8 cellular contexts compared by ENCODE assay signal in genomic region chr2:8543412-8544167, GRCh38.
A peak's percentile ranks its signal among the peaks of the same experiment; 100 is the strongest.
DNase-seq lines count a peak whose midpoint lies in the region; ATAC-seq, FAIRE-seq and TF ChIP-seq lines count a peak whose summit lies in the region.

No MANE protein-coding gene starts in this region.

- DNase-seq in CD8-positive, alpha-beta T cell = peak in 5 of 7 experiments; percentile 15 to 51 (median 30)
- DNase-seq in K562 (ENCODE audit: extremely low read depth in 1 of 4, low spot score in 3 of 4) (no peak), mucosa of descending colon (peak in 2 of 3 donors; percentile 56 to 82), NCI-H345 (lab: John Stamatoyannopoulos, UW) (no peak)

- peak overlapping the region; percentile 83 for H3K27ac Mint-ChIP-seq in CD8-positive, alpha-beta T cell
- peak overlapping the region; percentile 98 for H3K27ac Mint-ChIP-seq in T-helper 1 cell treated with Interleukin-12 subunit alpha and Interleukin-12 subunit beta and Interleukin-4 antibody, amounts not matched to agents 30 μg/mL and 1 μg/mL, for 36 hours

- FAIRE-seq in K562 (lab: Jason Lieb, UNC) = no peak

- H3K4me2 ChIP-seq in K562 (ENCODE audit: insufficient read depth, low read length) = no peak overlapping the region

- H3K27me3 ChIP-seq in CD8-positive, alpha-beta T cell (ENCODE audit: insufficient read depth, low read length) = no peaks in the 10 kb centered on the region
- H3K27me3 ChIP-seq in K562 (ENCODE audit: control insufficient read depth in 2 of 2, insufficient read depth in 2 of 2, low read length in 2 of 2) (0 out of 5 replicates have a peak, but pooled peaks cover 0 to 3% of the 10 kb centered on the region in 2 experiments), subcutaneous abdominal adipose tissue (ENCODE audit: control insufficient read depth in 5 of 5, insufficient read depth in 4 of 5, low read length in 5 of 5) (no peaks in the 10 kb centered on the region)

- no peaks in the 10 kb centered on the region for H3K36me3 ChIP-seq in CD8-positive, alpha-beta T cell (ENCODE audit: insufficient read depth, low read length)
- no peaks in the 10 kb centered on the region for H3K36me3 ChIP-seq in K562 (ENCODE audit: control insufficient read depth, insufficient read depth, low read length)
- no peaks in the 10 kb centered on the region for H3K36me3 ChIP-seq in mucosa of descending colon (ENCODE audit: low read depth)
- H3K36me3 ChIP-seq in subcutaneous abdominal adipose tissue (ENCODE audit: control insufficient read depth in 5 of 5, insufficient read depth in 5 of 5, low read length in 5 of 5) = no peaks in the 10 kb centered on the region

- no TSS peak for BruUV-seq in K562 (replicated peaks; lab: Mats Ljungman, UMichigan)

- no peaks in the 10 kb centered on the region for H3K79me2 ChIP-seq in K562 (ENCODE audit: control insufficient read depth, insufficient read depth, low read length)

- H3K9me1 ChIP-seq in K562 (ENCODE audit: control insufficient read depth, insufficient read depth, low read length) = no peaks in the 10 kb centered on the region

- TF ChIP-seq CTCF in CD8-positive, alpha-beta T cell (IDR thresholded peaks at IDR 0.05) = no peak
- TF ChIP-seq CTCF in K562 (IDR thresholded peaks at IDR 0.05 in 2 of 3, conservative IDR thresholded peaks at IDR 0.05 in 1 of 3; ENCODE audit: insufficient read depth in 2 of 3, low read depth in 1 of 3, low read length in 3 of 3) (no peak), mucosa of descending colon (IDR thresholded peaks at IDR 0.05) (no peak)

- H3K9me3 ChIP-seq in CD8-positive, alpha-beta T cell (ENCODE audit: low read length) = no peaks in the 10 kb centered on the region
- H3K9me3 ChIP-seq in K562 (replicated peaks; ENCODE audit: control insufficient read depth, insufficient read depth, low read depth, low read length) (no peaks in the 10 kb centered on the region), mucosa of descending colon (no peaks in the 10 kb centered on the region), subcutaneous abdominal adipose tissue (ENCODE audit: control insufficient read depth in 5 of 5, low read length in 5 of 5) (no peaks in the 10 kb centered on the region)

- WGBS in K562 (ENCODE audit: insufficient coverage, low coverage, missing lambda C conversion rate) = 74% methylated on average over 26 of the region's 28 CpGs

- ATAC-seq in CD8-positive, alpha-beta T cell = peak; percentile 37
- peak; percentile 76 for ATAC-seq in GM19452 (IDR thresholded peaks at IDR 0.05; ENCODE audit: unreplicated experiment)
- peak; percentile 71 for ATAC-seq in HG03460 (IDR thresholded peaks at IDR 0.05; ENCODE audit: unreplicated experiment)
- ATAC-seq in K562 = no peak
- ATAC-seq in mucosa of descending colon = peak; percentile 51

- TF ChIP-seq EP300 in K562 (IDR thresholded peaks at IDR 0.05; ENCODE audit: low read length) = no peak

- H3K9ac ChIP-seq in K562 (ENCODE audit: insufficient read depth in 1 of 2, low read depth in 2 of 2, low read length in 2 of 2) = 0 out of 4 replicates have a peak overlapping the region, but pooled peaks of 1 of the 2 experiments have one; percentile 62
- H3K9ac ChIP-seq in subcutaneous abdominal adipose tissue (ENCODE audit: low read length in 5 of 5) = peak overlapping the region in 4 of 5 donors; percentile 23 to 72 (median 31)

- no peaks in the 10 kb centered on the region for H3K9me3 Mint-ChIP-seq in CD8-positive, alpha-beta T cell
- no peaks in the 10 kb centered on the region for H3K9me3 Mint-ChIP-seq in T-helper 1 cell treated with Interleukin-12 subunit alpha and Interleukin-12 subunit beta and Interleukin-4 antibody, amounts not matched to agents 30 μg/mL and 1 μg/mL, for 36 hours

- POLR2A ChIA-PET in CD8-positive, alpha-beta T cell (lab: Charles Lee) = interaction anchor here (0.7 to 1.1 kb wide), 3 partner anchors 10 to 818 kb away, joined by 3 to 4 read pairs (median 4); partner anchors contain the start of gene ID2
- POLR2A ChIA-PET in K562 (lab: Yijun Ruan, JAX) = interaction anchor here (0.6 to 2.2 kb wide), 3 partner anchors 9 to 25 kb away, joined by 3 to 8 read pairs (median 3); no protein-coding TSS in a partner anchor

- TF ChIP-seq POLR2A in K562 (conservative IDR thresholded peaks at IDR 0.05) = no peak

- 0 out of 2 replicates have a peak overlapping the region, but pooled peaks have one; percentile 16 for H2AFZ ChIP-seq in K562 (ENCODE audit: low read depth, low read length)

- no peaks in the 10 kb centered on the region for H3K36me3 Mint-ChIP-seq in CD8-positive, alpha-beta T cell
- peaks cover 3% of the 10 kb centered on the region for H3K36me3 Mint-ChIP-seq in T-helper 1 cell treated with Interleukin-12 subunit alpha and Interleukin-12 subunit beta and Interleukin-4 antibody, amounts not matched to agents 30 μg/mL and 1 μg/mL, for 36 hours (ENCODE audit: low read depth)

- intact Hi-C loops in CD8-positive, alpha-beta T cell (cut with DNase I, micrococcal nuclease) = loop anchor here (5.0 to 10.0 kb wide), 3 partner anchors 141 to 1116 kb away; partner anchors contain the start of gene ID2 (in 1 of the 2)
- intact Hi-C loops in K562 (cut with micrococcal nuclease) (loop anchor here (2.0 kb wide), 1 partner anchor 17 kb away; no protein-coding TSS in a partner anchor), mucosa of descending colon (cut with DNase I, micrococcal nuclease) (no loop called here)

- no peak for TF ChIP-seq RAD21 in K562 (CRISPR knock-in tag; conservative IDR thresholded peaks at IDR 0.05 in 1 of 2, IDR thresholded peaks at IDR 0.05 in 1 of 2)

- peaks cover 3% of the 10 kb centered on the region for H3K27me3 Mint-ChIP-seq in CD8-positive, alpha-beta T cell (ENCODE audit: low read depth)
- H3K27me3 Mint-ChIP-seq in T-helper 1 cell treated with Interleukin-12 subunit alpha and Interleukin-12 subunit beta and Interleukin-4 antibody, amounts not matched to agents 30 μg/mL and 1 μg/mL, for 36 hours (ENCODE audit: low read depth) = no peaks in the 10 kb centered on the region

- CTCF ChIA-PET in CD8-positive, alpha-beta T cell (lab: Charles Lee) = interaction anchor here (1.2 to 1.9 kb wide), 2 partner anchors 11 to 55 kb away, joined by 4 read pairs; no protein-coding TSS in a partner anchor
- CTCF ChIA-PET in K562 (lab: Yijun Ruan, JAX; ENCODE audit: low intra/inter-chr PET ratio) = no interaction called here

- no peak overlapping the region for H3K4me3 ChIP-seq in CD8-positive, alpha-beta T cell (ENCODE audit: low read depth, low read length)
- no peak overlapping the region for H3K4me3 ChIP-seq in K562
- H3K4me3 ChIP-seq in mucosa of descending colon = no peak overlapping the region
- peak overlapping the region in 4 of 5 donors; percentile 13 to 41 (median 24) for H3K4me3 ChIP-seq in subcutaneous abdominal adipose tissue (ENCODE audit: low read depth in 1 of 5, low read length in 5 of 5)

- in situ Hi-C loops in K562 (cut with MboI) = no loop called here

- H3K4me1 Mint-ChIP-seq in CD8-positive, alpha-beta T cell (ENCODE audit: low read depth) = peaks cover 43% of the 10 kb centered on the region
- peaks cover 77% of the 10 kb centered on the region for H3K4me1 Mint-ChIP-seq in T-helper 1 cell treated with Interleukin-12 subunit alpha and Interleukin-12 subunit beta and Interleukin-4 antibody, amounts not matched to agents 30 μg/mL and 1 μg/mL, for 36 hours (ENCODE audit: low read depth)

- no peaks in the 10 kb centered on the region for H4K20me1 ChIP-seq in K562 (replicated peaks; ENCODE audit: control insufficient read depth, insufficient read depth, low read length)

- peaks cover 32% of the 10 kb centered on the region for H3K4me1 ChIP-seq in CD8-positive, alpha-beta T cell (ENCODE audit: insufficient read depth, low read length)
- peaks cover 11 to 43% of the 10 kb centered on the region in 2 experiments for H3K4me1 ChIP-seq in K562 (replicated peaks in 1 of 2; ENCODE audit: control insufficient read depth in 2 of 2, insufficient read depth in 2 of 2, low read length in 2 of 2)
- peaks cover 28% of the 10 kb centered on the region for H3K4me1 ChIP-seq in mucosa of descending colon (ENCODE audit: low read depth)
- H3K4me1 ChIP-seq in subcutaneous abdominal adipose tissue (ENCODE audit: control insufficient read depth in 5 of 5, insufficient read depth in 5 of 5, low read length in 5 of 5) = peaks cover 14 to 76% (median 60%) of the 10 kb centered on the region in 5 donors

- H3K4me3 Mint-ChIP-seq in CD8-positive, alpha-beta T cell = peak overlapping the region; percentile 57
- peak overlapping the region; percentile 63 for H3K4me3 Mint-ChIP-seq in T-helper 1 cell treated with Interleukin-12 subunit alpha and Interleukin-12 subunit beta and Interleukin-4 antibody, amounts not matched to agents 30 μg/mL and 1 μg/mL, for 36 hours

- H3K27ac ChIP-seq in CD8-positive, alpha-beta T cell (ENCODE audit: low read depth, low read length) = peak overlapping the region; percentile 18
- no peak overlapping the region for H3K27ac ChIP-seq in K562 (ENCODE audit: extremely low read depth, low read depth, low read length)
- peak overlapping the region; percentile 79 for H3K27ac ChIP-seq in subcutaneous abdominal adipose tissue (ENCODE audit: low read depth, low read length)

TF ChIP-seq in K562, 482 proteins besides CTCF, POLR2A, EP300 and RAD21 (continues in another document):
- no peak for TF ChIP-seq REST (CRISPR knock-in tag; IDR thresholded peaks at IDR 0.05; ENCODE audit: low read depth)

Comparison
In these comparisons a context has a peak if more than half of its experiments do, and no peak if none do; other contexts are left out.
1. DNase-seq: peak in CD8-positive, alpha-beta T cell (5 of 7) and mucosa of descending colon (2 of 3); none in K562 (0 of 4) and NCI-H345 (single experiment).
2. H3K4me3 ChIP-seq: peak in subcutaneous abdominal adipose tissue (4 of 5); none in CD8-positive, alpha-beta T cell (single experiment), K562 (single experiment) and mucosa of descending colon (single experiment).
3. intact Hi-C loops: an anchor here in CD8-positive, alpha-beta T cell (5.0 to 10.0 kb wide) and K562 (2.0 kb wide); none called in mucosa of descending colon.